Comparison of ENCODE assay signal across 1 cellular context in genomic region chr5:65481171-65481575, GRCh38.
TF ChIP-seq lines count a peak whose summit lies in the region.

No MANE protein-coding gene starts in this region.

TF ChIP-seq in IMR-90, 13 proteins besides CTCF, POLR2A, EP300 and RAD21 (continued from another document):
- TF ChIP-seq, protein P1, sequence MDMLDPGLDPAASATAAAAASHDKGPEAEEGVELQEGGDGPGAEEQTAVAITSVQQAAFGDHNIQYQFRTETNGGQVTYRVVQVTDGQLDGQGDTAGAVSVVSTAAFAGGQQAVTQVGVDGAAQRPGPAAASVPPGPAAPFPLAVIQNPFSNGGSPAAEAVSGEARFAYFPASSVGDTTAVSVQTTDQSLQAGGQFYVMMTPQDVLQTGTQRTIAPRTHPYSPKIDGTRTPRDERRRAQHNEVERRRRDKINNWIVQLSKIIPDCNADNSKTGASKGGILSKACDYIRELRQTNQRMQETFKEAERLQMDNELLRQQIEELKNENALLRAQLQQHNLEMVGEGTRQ (IDR thresholded peaks at IDR 0.05; ENCODE audit: low read depth, low read length) = no peak
- no peak for TF ChIP-seq MXI1 (IDR thresholded peaks at IDR 0.05; ENCODE audit: borderline replicate concordance, low read depth, low read length)
